Comparison of ENCODE assay signal across 8 cellular contexts in the genomic region with DNA sequence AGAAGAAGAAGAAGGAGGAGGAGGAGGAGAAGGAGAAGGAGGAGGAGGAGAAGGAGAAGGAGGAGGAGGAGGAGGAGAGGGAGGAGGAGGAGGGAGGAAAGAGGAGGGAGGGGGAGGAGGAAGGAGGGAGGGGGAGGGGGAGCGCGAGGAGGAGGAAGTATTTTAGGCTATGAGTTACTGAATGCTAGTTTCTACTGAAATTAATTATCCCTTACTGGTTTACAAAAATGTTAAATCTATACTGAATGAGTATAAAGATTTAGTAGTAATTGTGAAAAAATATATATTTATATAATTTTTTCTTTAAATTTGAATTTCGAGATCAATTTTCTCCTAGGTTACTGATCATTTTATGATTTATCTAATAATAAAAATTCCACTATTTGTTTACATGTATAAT.
"Had no signal": no experiment of that assay in that cellular context is flagged by ENCODE, and none has a peak within 500 bp of the region (broad histone marks: within the 10 kb centered on the region; RNA-seq: fewer than 3 reads in every experiment).

No MANE protein-coding gene starts in this region.

- H2AFZ ChIP-seq: GM23248 had no signal

- H3K36me3 ChIP-seq: HAP-1 had no signal

- H3K9ac ChIP-seq: GM23248 had no signal

- H3K4me3 ChIP-seq: GM23248, HAP-1 had no signal

- H3K9me3 ChIP-seq: HAP-1 had no signal

- DNase-seq: GM23248, GOT3, H7, HFFc6, KG1 had no signal

- FAIRE-seq: HTR-8/SVneo had no signal

- ATAC-seq: HCT116 had no signal

- H3K4me1 ChIP-seq: HAP-1 had no signal

- H3K27ac ChIP-seq: GM23248 had no signal
